Comparison of ENCODE assay signal across 8 cellular contexts in the genomic region with DNA sequence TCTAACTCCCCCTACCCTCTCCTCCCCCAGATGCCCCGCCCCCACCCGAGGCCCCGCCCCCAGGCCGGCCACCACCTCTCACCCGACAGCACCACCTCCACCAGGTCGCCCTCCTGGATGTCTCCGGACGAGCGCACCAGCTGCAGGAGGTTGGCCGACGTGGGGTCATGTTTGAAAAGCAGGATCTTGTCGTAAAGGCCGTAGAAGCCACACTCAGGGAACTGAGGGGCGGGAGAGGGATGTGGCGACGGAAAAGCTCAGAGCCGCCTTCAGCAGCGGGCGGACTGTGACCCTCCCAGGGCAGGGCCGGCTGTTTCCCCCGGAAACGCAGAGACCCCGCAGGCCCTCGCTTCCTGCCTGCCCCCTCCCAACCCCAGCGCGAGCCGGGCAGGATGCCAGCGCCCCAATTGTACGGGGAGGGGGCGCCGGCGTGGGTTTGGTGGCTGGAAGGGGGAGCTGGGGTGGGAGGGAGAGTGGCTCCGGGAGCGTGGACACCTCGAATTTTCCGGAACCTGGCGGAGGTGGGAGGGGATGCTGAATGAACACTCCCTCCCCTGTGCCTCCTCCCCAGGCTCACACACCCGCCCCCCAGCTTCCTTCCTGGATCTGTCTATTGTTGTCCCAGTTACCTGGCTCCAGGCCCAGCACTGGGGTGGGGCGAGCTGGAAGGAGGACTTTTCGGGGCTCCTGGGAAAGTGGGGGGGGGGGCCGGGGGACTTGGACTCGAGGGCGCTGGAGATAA. TPM values are rescaled to one million over a fixed set of nuclear protein-coding genes. Genes with fewer than 3 reads are reported as not detected.
DNase-seq lines count a peak whose midpoint lies in the region; TF ChIP-seq lines count a peak whose summit lies in the region.

No MANE protein-coding gene starts in this region.

- peak overlapping the region; percentile 92 for H3K27ac ChIP-seq in CD8-positive, alpha-beta memory T cell (ENCODE audit: low read depth, low read length)
- H3K27ac ChIP-seq in osteoblast (ENCODE audit: low read depth, low read length) (peak overlapping the region; percentile 84), thyroid gland (peak overlapping the region; percentile 70 to 98 (median 96))

- peak overlapping the region; percentile 51 for H2AFZ ChIP-seq in osteoblast (ENCODE audit: low read length)

- no peaks in the 10 kb centered on the region for H3K27me3 Mint-ChIP-seq in CD8-positive, alpha-beta memory T cell

- WGBS in thyroid gland, 2 donors, result 0% methylated on average over 8 to 11 of the region's 43 CpGs

- H3K27me3 ChIP-seq in CD8-positive, alpha-beta memory T cell (ENCODE audit: insufficient read depth, low read length, poor library complexity, severe bottlenecking), result no peaks in the 10 kb centered on the region
- H3K27me3 ChIP-seq in osteoblast (ENCODE audit: insufficient read depth, low read length), result no peaks in the 10 kb centered on the region
- H3K27me3 ChIP-seq in thyroid gland, result no peaks in the 10 kb centered on the region

- CTCF ChIA-PET in CD8-positive, alpha-beta memory T cell (lab: Charles Lee), result interaction anchor here (1.1 to 3.4 kb wide), 6 partner anchors 10 to 299 kb away, joined by 3 to 39 read pairs (median 6); no protein-coding TSS in a partner anchor

- H3K36me3 ChIP-seq in CD8-positive, alpha-beta memory T cell (ENCODE audit: insufficient read depth, low read length), result peaks cover 10% of the 10 kb centered on the region
- peaks cover 18% of the 10 kb centered on the region for H3K36me3 ChIP-seq in osteoblast (ENCODE audit: insufficient read depth, low read length)
- H3K36me3 ChIP-seq in thyroid gland, result peaks cover 8 to 11% of the 10 kb centered on the region in 2 donors

- H3K9me3 ChIP-seq in CD8-positive, alpha-beta memory T cell (ENCODE audit: low read length), result no peaks in the 10 kb centered on the region
- H3K9me3 ChIP-seq in osteoblast (ENCODE audit: low read depth, low read length) (no peaks in the 10 kb centered on the region), thyroid gland (no peaks in the 10 kb centered on the region)

- peaks cover 30% of the 10 kb centered on the region for H3K4me1 ChIP-seq in CD8-positive, alpha-beta memory T cell (ENCODE audit: insufficient read depth, low read length)
- H3K4me1 ChIP-seq in osteoblast (ENCODE audit: insufficient read depth, low read length) (peaks cover 12% of the 10 kb centered on the region), thyroid gland (peaks cover 23 to 28% of the 10 kb centered on the region in 2 donors)

- no peaks in the 10 kb centered on the region for H3K9me3 Mint-ChIP-seq in CD8-positive, alpha-beta memory T cell

- TF ChIP-seq POLR2A in thyroid gland (IDR thresholded peaks at IDR 0.05), result peak in 1 of 2 donors; percentile 5

- POLR2A ChIA-PET in CD8-positive, alpha-beta memory T cell (lab: Charles Lee), result interaction anchor here (0.5 to 1.8 kb wide), 15 partner anchors 8 to 854 kb away, joined by 3 to 8 read pairs (median 4); a partner anchor contains a TSS

- no peaks in the 10 kb centered on the region for H4K20me1 ChIP-seq in osteoblast (ENCODE audit: insufficient read depth, low read length)

- peak overlapping the region; percentile 93 to 99 (median 97) for H3K27ac Mint-ChIP-seq in CD8-positive, alpha-beta memory T cell

- H3K4me3 Mint-ChIP-seq in CD8-positive, alpha-beta memory T cell, result peak overlapping the region; percentile 94 to 98 (median 95)

- peak overlapping the region; percentile 97 for H3K4me2 ChIP-seq in osteoblast (ENCODE audit: insufficient read depth, low read length)

- H3K79me2 ChIP-seq in osteoblast (ENCODE audit: insufficient read depth, low read length), result peaks cover 23% of the 10 kb centered on the region

- intact Hi-C loops in thyroid gland (cut with DNase I), result loop anchor here (5.0 kb wide), 1 partner anchor 33 kb away; a partner anchor contains a TSS

- H3K4me1 Mint-ChIP-seq in CD8-positive, alpha-beta memory T cell, result peaks cover 36 to 57% (median 47%) of the 10 kb centered on the region in 3 donors

- TF ChIP-seq CTCF in osteoblast (IDR thresholded peaks at IDR 0.05; ENCODE audit: extremely low read depth, low read depth, low read length), result no peak
- no peak for TF ChIP-seq CTCF in thyroid gland (IDR thresholded peaks at IDR 0.05)

- H3K36me3 Mint-ChIP-seq in CD8-positive, alpha-beta memory T cell, result peaks cover 0 to 51% (median 0%) of the 10 kb centered on the region in 3 donors

- DNase-seq in CD8-positive, alpha-beta memory T cell, result peak; percentile 75 to 89 (median 83)
- DNase-seq in HUDEP-2 (lab: John Stamatoyannopoulos, UW; ENCODE audit: unreplicated experiment in 76 of 76) (peak in 73 of 76 experiments; percentile 30 to 94 (median 77)), SHP77 (lab: John Stamatoyannopoulos, UW) (peak; percentile 71 to 82), globus pallidus (ENCODE audit: low spot score) (peak; percentile 43), osteoblast (ENCODE audit: insufficient read length, low spot score, missing footprints) (peak; percentile 100), thyroid gland (peak; percentile 98 to 99), NCI-H82 treated with DMSO at 0.1 percent for 48 hours (lab: John Stamatoyannopoulos, UW; ENCODE audit: unreplicated experiment) (no peak)
- DNase-seq in activated naive CD4-positive, alpha-beta T cell treated with Interleukin-2 at 50 U/mL for 16 hours, result peak; percentile 78

- H3K4me3 ChIP-seq in CD8-positive, alpha-beta memory T cell (ENCODE audit: low read length), result peak overlapping the region; percentile 90
- peak overlapping the region; percentile 86 for H3K4me3 ChIP-seq in osteoblast (ENCODE audit: insufficient read depth, low read length)
- H3K4me3 ChIP-seq in thyroid gland (replicated peaks in 1 of 3), result peak overlapping the region; percentile 40 to 65 (median 41)

RNA-seq across cellular contexts. Expression of a gene that starts 3.0 kb away (rescaled TPM):
- total RNA-seq in CD8-positive, alpha-beta memory T cell, result 10 to 100 TPM; 61.6 to 63.8 TPM
- 88.0 TPM for polyA plus RNA-seq in CD8-positive, alpha-beta memory T cell
- total RNA-seq in osteoblast (9.0 and 9.4 TPM in 2 replicates), thyroid gland (10 to 100 TPM; 23.7 to 40.7 (median 32.7) TPM)

RNA-seq across cellular contexts. Expression of a gene that starts 31.9 kb away (rescaled TPM):
- total RNA-seq in CD8-positive, alpha-beta memory T cell, result 10 to 100 TPM; 21.6 to 24.4 TPM
- 6.4 TPM for polyA plus RNA-seq in CD8-positive, alpha-beta memory T cell
- total RNA-seq in osteoblast (18.0 and 18.5 TPM in 2 replicates), thyroid gland (10 to 100 TPM; 20.1 to 40.1 (median 23.1) TPM)

RNA-seq across cellular contexts. Expression of a gene that starts 32.3 kb away (rescaled TPM):
- total RNA-seq in CD8-positive, alpha-beta memory T cell, result 10 to 100 TPM; 68.8 to 70.4 TPM
- 23.2 TPM for polyA plus RNA-seq in CD8-positive, alpha-beta memory T cell
- total RNA-seq in osteoblast, result 56.3 and 56.5 TPM in 2 replicates
- 10 to 100 TPM; 54.1 to 73.4 (median 67.7) TPM for total RNA-seq in thyroid gland

RNA-seq across cellular contexts. Expression of a gene that starts 53.0 kb away (rescaled TPM):
- total RNA-seq in CD8-positive, alpha-beta memory T cell, result 1 to 10 TPM; 2.5 TPM
- not detected for polyA plus RNA-seq in CD8-positive, alpha-beta memory T cell
- total RNA-seq in osteoblast (1.8 and 3.5 TPM in 2 replicates), thyroid gland (1 to 10 TPM; 1.7 to 3.2 (median 2.7) TPM)
